In the genomic region with DNA sequence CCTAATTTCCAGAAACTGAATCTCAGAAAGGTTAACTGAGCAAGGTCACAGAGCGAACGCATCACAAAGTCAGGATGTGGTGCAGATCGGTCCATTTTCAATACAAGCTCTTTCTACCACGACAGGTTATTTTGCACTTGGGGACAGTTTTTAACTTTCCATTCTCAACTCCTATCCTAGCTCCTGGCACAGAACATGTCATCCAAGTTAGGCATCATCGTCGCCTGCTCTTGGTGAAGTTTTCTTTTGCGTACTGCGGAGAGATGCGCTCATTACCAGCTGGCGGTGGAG, we compare ENCODE assay signal across 8 cellular contexts. TPM values are rescaled to one million over a fixed set of nuclear protein-coding genes. Genes with fewer than 3 reads are reported as not detected.
DNase-seq lines count a peak whose midpoint lies in the region; ATAC-seq, FAIRE-seq and TF ChIP-seq lines count a peak whose summit lies in the region.

No MANE protein-coding gene starts in this region.

- no peak for TF ChIP-seq EP300 in ovary (IDR thresholded peaks at IDR 0.05)

- H3K36me3 ChIP-seq in GM06990 (ENCODE audit: control insufficient read depth, insufficient read depth, low read length) (peaks cover 3% of the 10 kb centered on the region), endothelial cell of umbilical vein (ENCODE audit: control insufficient read depth in 2 of 2, extremely low read depth in 1 of 2, insufficient read depth in 2 of 2, low read length in 2 of 2) (peaks cover 2 to 8% of the 10 kb centered on the region in 2 experiments), ovary (no peaks in the 10 kb centered on the region)

- H3K79me2 ChIP-seq in endothelial cell of umbilical vein (ENCODE audit: control insufficient read depth, insufficient read depth, low read length) = peaks cover 13% of the 10 kb centered on the region

- H2AFZ ChIP-seq in endothelial cell of umbilical vein (ENCODE audit: low read depth, low read length) = peak overlapping the region; percentile 32

- H3K4me2 ChIP-seq in endothelial cell of umbilical vein (ENCODE audit: insufficient read depth, low read length) = peak overlapping the region; percentile 49

- no peaks in the 10 kb centered on the region for H4K20me1 ChIP-seq in endothelial cell of umbilical vein (replicated peaks; ENCODE audit: control insufficient read depth, extremely low read depth, insufficient read depth, low read length)

- no peaks in the 10 kb centered on the region for H3K9me1 ChIP-seq in endothelial cell of umbilical vein (replicated peaks; ENCODE audit: control insufficient read depth, extremely low read depth, insufficient read depth, low read length)

- H3K9ac ChIP-seq in endothelial cell of umbilical vein (replicated peaks; ENCODE audit: extremely low read depth, insufficient read depth, low read length) = peak overlapping the region; percentile 45

- ATAC-seq in HG03571 (IDR thresholded peaks at IDR 0.05; ENCODE audit: unreplicated experiment) (peak; percentile 27), GM18517 (IDR thresholded peaks at IDR 0.05; ENCODE audit: unreplicated experiment) (no peak)

- BruUV-seq in endothelial cell of umbilical vein (replicated peaks; lab: Mats Ljungman, UMichigan) = no TSS peak

- TF ChIP-seq POLR2A in endothelial cell of umbilical vein (IDR thresholded peaks at IDR 0.05; ENCODE audit: low read depth, low read length) = no peak
- no peak for TF ChIP-seq POLR2A in ovary (IDR thresholded peaks at IDR 0.05)

- H3K4me1 ChIP-seq in endothelial cell of umbilical vein (ENCODE audit: control insufficient read depth, extremely low read depth, insufficient read depth, low read length) (peaks cover 21% of the 10 kb centered on the region), ovary (ENCODE audit: insufficient read depth) (peaks cover 5% of the 10 kb centered on the region)

- WGBS in ovary, 3 donors = 0% methylated on average over 10 of the region's 10 CpGs

- CTCF ChIA-PET in endothelial cell of umbilical vein (lab: Charles Lee) = interaction anchor here (0.8 to 5.1 kb wide), 13 partner anchors 14 to 275 kb away, joined by 3 to 48 read pairs (median 4); a partner anchor contains a TSS

- H3K27me3 ChIP-seq in GM06990 (replicated peaks; ENCODE audit: control insufficient read depth, insufficient read depth, low read length) (no peaks in the 10 kb centered on the region), endothelial cell of umbilical vein (ENCODE audit: control insufficient read depth in 2 of 2, insufficient read depth in 2 of 2, low read length in 2 of 2) (no peaks in the 10 kb centered on the region), ovary (no peaks in the 10 kb centered on the region)

- peak overlapping the region; percentile 32 for H3K27ac ChIP-seq in endothelial cell of umbilical vein (ENCODE audit: insufficient read depth, low read depth, low read length)
- peak overlapping the region; percentile 82 to 98 for H3K27ac ChIP-seq in ovary

- TF ChIP-seq CTCF in GM06990 (IDR thresholded peaks at IDR 0.05; ENCODE audit: insufficient read depth, low read length, poor library complexity, severe bottlenecking) (no peak), endothelial cell of umbilical vein (IDR thresholded peaks at IDR 0.05; ENCODE audit: extremely low read depth in 1 of 2, insufficient read depth in 1 of 2, low read depth in 1 of 2, low read length in 2 of 2) (no peak), ovary (IDR thresholded peaks at IDR 0.05) (no peak)

- POLR2A ChIA-PET in endothelial cell of umbilical vein (lab: Charles Lee) = interaction anchor here (0.6 to 1.9 kb wide), 21 partner anchors 11 to 267 kb away, joined by 3 to 13 read pairs (median 4); a partner anchor contains a TSS

- intact Hi-C loops in endothelial cell of umbilical vein (cut with micrococcal nuclease) (loop anchor here (1.0 to 5.0 kb wide), 6 partner anchors 15 to 272 kb away; a partner anchor contains a TSS), ovary (cut with DNase I) (loop anchor here in 3 of 4 donors (5.0 to 10.0 kb wide), 3 partner anchors 117 to 132 kb away; a partner anchor contains a TSS)

- DNase-seq in GM06990 (ENCODE audit: extremely low read depth, insufficient read length) (no peak), endothelial cell of umbilical vein (ENCODE audit: low read depth, low spot score) (no peak), ovary (no peak), 8988T (no peak), NAMALWA (ENCODE audit: low spot score) (no peak)
- no peak for DNase-seq in activated CD4-positive, alpha-beta T cell treated with anti-CD3 and anti-CD28 coated beads, Interleukin-2, amount 50 U/mL, for 1 hour

- dilution Hi-C loops in endothelial cell of umbilical vein (cut with MboI; ENCODE audit: extremely low pct_ligation_motif_present, low sequenced_read_pairs) = loop anchor here (25.0 kb wide), 1 partner anchor 108 kb away; no protein-coding TSS in a partner anchor

- peak overlapping the region; percentile 60 for H3K4me3 ChIP-seq in GM06990 (replicated peaks; ENCODE audit: low read depth, low read length)
- H3K4me3 ChIP-seq in endothelial cell of umbilical vein (replicated peaks in 1 of 3; ENCODE audit: insufficient read depth in 1 of 3, low read depth in 1 of 3, low read length in 3 of 3) = peak overlapping the region in 2 of 3 experiments; percentile 64 to 72
- peak overlapping the region; percentile 73 for H3K4me3 ChIP-seq in ovary

- no peak for FAIRE-seq in endothelial cell of umbilical vein (lab: Jason Lieb, UNC)

- H3K9me3 ChIP-seq in endothelial cell of umbilical vein (replicated peaks; ENCODE audit: control insufficient read depth, insufficient read depth, low read length) (no peaks in the 10 kb centered on the region), ovary (no peaks in the 10 kb centered on the region)

TF ChIP-seq in endothelial cell of umbilical vein, 7 proteins besides CTCF, POLR2A, EP300 and RAD21:
- TF ChIP-seq GATA2 (IDR thresholded peaks at IDR 0.05; ENCODE audit: insufficient read depth, insufficient read length, low read depth, low read length) (no peak), EZH2 (IDR thresholded peaks at IDR 0.05; ENCODE audit: borderline replicate concordance, low read depth, low read length, severe bottlenecking) (no peak), FOS (IDR thresholded peaks at IDR 0.05; ENCODE audit: borderline replicate concordance, insufficient read depth, low read length) (no peak), POLR2AphosphoS5 (IDR thresholded peaks at IDR 0.05; ENCODE audit: insufficient read depth, low read depth, low read length) (no peak), JUN (IDR thresholded peaks at IDR 0.05; ENCODE audit: borderline replicate concordance, insufficient read depth, insufficient read length, low read depth) (no peak), MYC (IDR thresholded peaks at IDR 0.05; ENCODE audit: low read depth, low read length) (no peak)
- TF ChIP-seq, protein P1, sequence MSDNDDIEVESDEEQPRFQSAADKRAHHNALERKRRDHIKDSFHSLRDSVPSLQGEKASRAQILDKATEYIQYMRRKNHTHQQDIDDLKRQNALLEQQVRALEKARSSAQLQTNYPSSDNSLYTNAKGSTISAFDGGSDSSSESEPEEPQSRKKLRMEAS (IDR thresholded peaks at IDR 0.05; ENCODE audit: insufficient read depth, insufficient read length) = no peak

RNA-seq across cellular contexts. Expression of a gene that starts 15.5 kb away (rescaled TPM):
- total RNA-seq in endothelial cell of umbilical vein (14.7 and 21.5 TPM in 2 replicates), ovary (10 to 100 TPM; 19.6 to 73.4 (median 34.8) TPM)
- polyA plus RNA-seq in endothelial cell of umbilical vein (8.3 and 9.1 TPM in 2 replicates), ovary (10 to 100 TPM in 1 of 2 donors, 1 to 10 TPM in 1; 8.1 to 12.9 TPM)
- polyA plus RNA-seq in endothelial cell of umbilical vein (2011; cell fraction: cytosol; rRNA removed) = 6.7 and 7.2 TPM in 2 replicates
- 24.2 and 25.2 TPM in 2 replicates for polyA plus RNA-seq in endothelial cell of umbilical vein (2011; cell fraction: nucleus; rRNA removed)
- 7.8 and 8.7 TPM in 2 replicates for polyA plus RNA-seq in endothelial cell of umbilical vein (2012)
- 17.7 and 31.3 TPM in 2 replicates for polyA minus RNA-seq in endothelial cell of umbilical vein
- 10.1 TPM for polyA minus RNA-seq in endothelial cell of umbilical vein (2011; cell fraction: cytosol; rRNA and poly(A)+ RNA removed)
- 28.5 and 35.8 TPM in 2 replicates for polyA minus RNA-seq in endothelial cell of umbilical vein (2011; cell fraction: nucleus; rRNA and poly(A)+ RNA removed)
